In the genomic region with DNA sequence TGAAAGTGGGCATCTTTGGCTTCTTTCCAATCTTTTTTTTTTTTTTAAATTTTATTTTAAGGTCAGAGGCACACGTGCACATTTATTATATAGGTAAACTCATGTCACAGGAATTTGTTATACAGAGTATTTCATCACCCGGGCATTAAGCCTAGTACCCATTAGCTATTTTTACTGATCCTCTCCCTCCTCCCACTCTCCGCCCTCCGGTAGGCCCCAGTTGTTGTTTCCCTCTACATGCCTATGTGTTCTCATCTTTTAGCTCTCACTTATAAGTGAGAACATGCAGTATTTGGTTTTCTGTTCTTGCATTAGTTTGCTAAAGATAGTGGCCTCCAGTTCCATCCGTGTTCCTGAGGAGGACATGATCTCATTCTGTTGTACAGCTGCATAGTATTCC, we compare ENCODE assay signal across 20 cellular contexts.
"Had no signal": no experiment of that assay in that cellular context is flagged by ENCODE, and none has a peak within 500 bp of the region (broad histone marks: within the 10 kb centered on the region; RNA-seq: fewer than 3 reads in every experiment).

No MANE protein-coding gene starts in this region.

- H3K4me3 ChIP-seq: esophagus squamous epithelium, heart left ventricle, neural progenitor cell, right atrium auricular region, spleen, transverse colon had no signal

- H3K27ac Mint-ChIP-seq: memory B cell; naive thymus-derived CD8-positive, alpha-beta T cell; neural progenitor cell had no signal

- H3K36me3 ChIP-seq: neural progenitor cell, right atrium auricular region, transverse colon had no signal

- H3K9me3 Mint-ChIP-seq: memory B cell; naive thymus-derived CD8-positive, alpha-beta T cell; neural progenitor cell had no signal

- H3K27me3 Mint-ChIP-seq: memory B cell; naive thymus-derived CD8-positive, alpha-beta T cell had no signal

- DNase-seq: activated CD4-positive, alpha-beta T cell treated with anti-CD3 and anti-CD28 coated beads for 48 hours; activated CD4-positive, alpha-beta T cell treated with anti-CD3 and anti-CD28 coated beads, Interleukin-2, amount 50 U/mL, for 48 hours; activated CD4-positive, CD25-positive, alpha-beta regulatory T cell; activated CD8-positive, alpha-beta memory T cell treated with anti-CD3 and anti-CD28 coated beads, Interleukin-2, amount 50 U/mL, for 4 hours; activated gamma-delta T cell; activated naive CD4-positive, alpha-beta T cell treated with anti-CD3 and anti-CD28 coated beads, Interleukin-2, amount 50 U/mL, for 16 hours; activated T-cell treated with anti-CD3 and anti-CD28 coated beads, Interleukin-2, amount 50 U/mL, for 1 hour; dermis blood vessel endothelial cell; effector CD4-positive, alpha-beta T cell; esophagus squamous epithelium; heart left ventricle; midbrain; naive thymus-derived CD8-positive, alpha-beta T cell; spleen; stimulated activated naive CD4-positive, alpha-beta T cell treated with Interleukin-2 at 50 U/mL for 16 hours; transverse colon had no signal

- ATAC-seq: heart left ventricle; naive thymus-derived CD8-positive, alpha-beta T cell had no signal

- FAIRE-seq: colon had no signal

- H3K27me3 ChIP-seq: esophagus squamous epithelium, heart left ventricle, neural progenitor cell, right atrium auricular region, spleen, transverse colon had no signal

- H3K4me3 Mint-ChIP-seq: memory B cell; naive thymus-derived CD8-positive, alpha-beta T cell; neural progenitor cell had no signal

- H3K4me1 Mint-ChIP-seq: memory B cell had no signal
